14 cellular contexts compared by ENCODE assay signal in genomic region chrX:28177202-28177601, GRCh38.
DNase-seq lines count a peak whose midpoint lies in the region; ATAC-seq and TF ChIP-seq lines count a peak whose summit lies in the region.
"Had no signal": no experiment of that assay in that cellular context is flagged by ENCODE, and none has a peak within 500 bp of the region (broad histone marks: within the 10 kb centered on the region; RNA-seq: fewer than 3 reads in every experiment).

No MANE protein-coding gene starts in this region.

- H3K27me3 Mint-ChIP-seq in chondrocyte (ENCODE audit: low read depth) (peaks cover 2% of the 10 kb centered on the region), progenitor cell of endocrine pancreas (no peaks in the 10 kb centered on the region)
- H3K27me3 Mint-ChIP-seq: activated CD4-positive, alpha-beta memory T cell treated with anti-CD3 and anti-CD28 coated beads for 36 hours had no signal

- H3K79me2 ChIP-seq in KMS-11 (ENCODE audit: insufficient read depth, low read depth), result no peaks in the 10 kb centered on the region

- no peaks in the 10 kb centered on the region for H3K4me1 ChIP-seq in KMS-11 (ENCODE audit: low read depth, poor library complexity, severe bottlenecking)

- peaks cover 1% of the 10 kb centered on the region for H3K36me3 Mint-ChIP-seq in chondrocyte (ENCODE audit: low read depth)
- H3K36me3 Mint-ChIP-seq in progenitor cell of endocrine pancreas (ENCODE audit: insufficient read depth), result no peaks in the 10 kb centered on the region
- H3K36me3 Mint-ChIP-seq: activated CD4-positive, alpha-beta memory T cell treated with anti-CD3 and anti-CD28 coated beads for 36 hours had no signal

- no peak for ATAC-seq in stimulated activated naive CD8-positive, alpha-beta T cell treated with anti-CD3 and anti-CD28 coated beads, Interleukin-15, Interleukin-2, amounts not matched to agents 100 U/mL and 50 U/mL, for 24 hours
- ATAC-seq in Right ventricle myocardium superior (ENCODE audit: poor library complexity) (no peak), HG02759 (IDR thresholded peaks at IDR 0.05; ENCODE audit: unreplicated experiment) (no peak)

- H3K4me3 Mint-ChIP-seq in chondrocyte (ENCODE audit: unreplicated experiment), result no peak overlapping the region
- no peak overlapping the region for H3K4me3 Mint-ChIP-seq in progenitor cell of endocrine pancreas (ENCODE audit: low read depth)
- H3K4me3 Mint-ChIP-seq: activated CD4-positive, alpha-beta memory T cell treated with anti-CD3 and anti-CD28 coated beads for 36 hours had no signal

- no peak overlapping the region for H3K27ac ChIP-seq in KMS-11

- H3K36me3 ChIP-seq in KMS-11 (ENCODE audit: insufficient read depth), result no peaks in the 10 kb centered on the region

- no peak overlapping the region for H3K9ac ChIP-seq in KMS-11

- no peaks in the 10 kb centered on the region for H3K27me3 ChIP-seq in KMS-11 (ENCODE audit: insufficient read depth, low read depth)

- intact Hi-C loops in Right ventricle myocardium superior (cut with DNase I), result no loop called here

- DNase-seq in NCI-H2081 (lab: John Stamatoyannopoulos, UW), result peak; percentile 7
- no peak for DNase-seq in NCI-H2081 treated with DMSO at 0.1 percent for 48 hours (lab: John Stamatoyannopoulos, UW)
- DNase-seq in chondrocyte (ENCODE audit: low spot score), result no peak
- DNase-seq in progenitor cell of endocrine pancreas (ENCODE audit: low spot score, unreplicated experiment), result no peak
- no peak for DNase-seq in stimulated activated naive CD8-positive, alpha-beta T cell treated with anti-CD3 and anti-CD28 coated beads, Interleukin-15, Interleukin-2, amounts not matched to agents 100 U/mL and 50 U/mL, for 24 hours
- DNase-seq in Right ventricle myocardium superior, result no peak
- DNase-seq: ACHN; activated CD4-positive, alpha-beta memory T cell treated with anti-CD3 and anti-CD28 coated beads for 36 hours; erythroblast; kidney; NCI-H1092; occipital lobe had no signal

- no peak overlapping the region for H3K4me3 ChIP-seq in KMS-11 (IDR thresholded peaks at IDR 0.05; ENCODE audit: insufficient read depth, low read depth, low read length)

- H3K27ac Mint-ChIP-seq in chondrocyte (ENCODE audit: unreplicated experiment) (no peak overlapping the region), progenitor cell of endocrine pancreas (no peak overlapping the region)
- H3K27ac Mint-ChIP-seq: activated CD4-positive, alpha-beta memory T cell treated with anti-CD3 and anti-CD28 coated beads for 36 hours had no signal

- no peak overlapping the region for H3K4me2 ChIP-seq in KMS-11

- H2AFZ ChIP-seq in KMS-11 (ENCODE audit: low read depth), result no peak overlapping the region

- no peaks in the 10 kb centered on the region for H3K4me1 Mint-ChIP-seq in chondrocyte (ENCODE audit: low read depth)
- H3K4me1 Mint-ChIP-seq in progenitor cell of endocrine pancreas (ENCODE audit: low read depth), result no peaks in the 10 kb centered on the region

- TF ChIP-seq CTCF in KMS-11 (conservative IDR thresholded peaks at IDR 0.05; ENCODE audit: low read depth, low read length), result peak; percentile 42; the same call in 1 of the 2 replicates
- peak; percentile 40 for TF ChIP-seq CTCF in chondrocyte (IDR thresholded peaks at IDR 0.05)
- peak; percentile 58 for TF ChIP-seq CTCF in progenitor cell of endocrine pancreas (IDR thresholded peaks at IDR 0.05; ENCODE audit: unreplicated experiment)

- no peaks in the 10 kb centered on the region for H4K20me1 ChIP-seq in KMS-11 (ENCODE audit: insufficient read depth)

- H3K9me3 Mint-ChIP-seq in chondrocyte (ENCODE audit: low read depth) (peaks cover 8% of the 10 kb centered on the region), progenitor cell of endocrine pancreas (ENCODE audit: low read depth) (no peaks in the 10 kb centered on the region)

Comparison
In these comparisons a context has a peak if more than half of its experiments do, and no peak if none do; other contexts are left out.
1. DNase-seq: peak in NCI-H2081 (2 of 2); none in NCI-H2081 treated with DMSO at 0.1 percent for 48 hours (single experiment), chondrocyte (single experiment), progenitor cell of endocrine pancreas (single experiment), stimulated activated naive CD8-positive, alpha-beta T cell treated with anti-CD3 and anti-CD28 coated beads, Interleukin-15, Interleukin-2, amounts not matched to agents 100 U/mL and 50 U/mL, for 24 hours (single experiment) and Right ventricle myocardium superior (single experiment).
2. Peak in every context shown above with its lines, with median percentiles within 50 percentile points of each other: CTCF ChIP-seq.